20 cellular contexts compared by ENCODE assay signal in the genomic region with DNA sequence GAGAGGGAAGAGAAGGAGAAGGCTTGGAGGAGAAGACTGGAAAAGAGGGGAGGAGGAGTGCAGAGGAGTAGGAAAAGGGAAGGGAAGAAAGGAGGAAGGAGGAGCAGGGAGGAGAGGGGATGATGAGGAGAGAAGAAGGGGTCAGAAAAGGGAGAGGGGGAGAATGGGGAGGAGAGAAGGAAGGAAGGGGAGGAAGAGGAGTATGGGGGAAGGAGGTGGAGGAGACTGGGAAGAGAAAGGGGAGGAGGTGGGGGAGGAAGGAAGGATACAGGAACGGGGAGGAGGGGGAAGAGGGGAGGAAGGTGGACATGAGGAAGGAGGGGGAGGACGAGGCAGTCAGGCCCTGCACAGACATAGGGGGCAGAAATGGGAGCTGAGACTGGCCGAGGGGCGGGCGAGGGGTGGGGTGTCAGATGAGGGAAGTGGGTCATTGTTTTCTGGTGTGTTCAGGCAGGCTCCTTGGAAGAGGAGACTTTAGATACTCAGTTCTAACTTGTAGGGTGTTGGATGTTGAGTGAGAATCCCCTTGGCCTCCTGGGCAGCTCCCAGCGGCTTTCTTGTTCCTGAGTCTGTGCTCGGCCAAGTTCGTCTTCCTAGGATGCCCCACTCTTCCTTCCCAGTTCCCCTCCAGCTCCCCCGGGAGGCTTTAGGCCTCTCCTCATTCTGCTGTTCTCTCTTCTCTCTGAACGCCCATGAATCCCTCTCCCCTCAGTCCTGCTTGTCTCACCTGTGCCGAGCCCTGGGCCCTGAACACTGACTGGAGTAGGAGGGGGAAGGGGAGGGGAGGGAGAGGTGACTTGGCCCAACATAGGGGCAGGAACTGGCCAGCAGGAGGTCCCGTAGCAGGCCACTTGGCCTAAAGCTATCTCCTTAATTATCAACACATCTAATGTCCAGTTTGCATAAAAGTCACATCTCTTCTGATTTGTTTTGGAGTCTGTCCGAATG. TPM values are rescaled to one million over a fixed set of nuclear protein-coding genes. Genes with fewer than 3 reads are reported as not detected.
"Had no signal": no experiment of that assay in that cellular context is flagged by ENCODE, and none has a peak within 500 bp of the region (broad histone marks: within the 10 kb centered on the region; RNA-seq: fewer than 3 reads in every experiment).

No MANE protein-coding gene starts in this region.

- H3K27me3 Mint-ChIP-seq: activated naive CD8-positive, alpha-beta T cell; stimulated activated naive CD8-positive, alpha-beta T cell treated with anti-CD3 and anti-CD28 coated beads, Interleukin-15, amount 100 ng/mL, for 72 hours had no signal

- H3K27me3 ChIP-seq: hepatocyte, neural progenitor cell, pancreas, upper lobe of left lung had no signal

- H3K9me3 Mint-ChIP-seq: brain; dendritic cell treated with granulocyte-macrophage colony-stimulating factor and Interleukin-4, amounts not matched to agents 40 ng/mL and 50 ng/mL, for 4 days; neural progenitor cell; stimulated activated naive CD8-positive, alpha-beta T cell treated with anti-CD3 and anti-CD28 coated beads, Interleukin-15, amount 100 ng/mL, for 72 hours had no signal

- H3K4me2 ChIP-seq: hepatocyte, neural progenitor cell had no signal

- H3K36me3 Mint-ChIP-seq: activated naive CD8-positive, alpha-beta T cell; brain; neural progenitor cell had no signal

- H3K4me3 ChIP-seq: hepatocyte, lower lobe of right lung, neural progenitor cell, pancreas, upper lobe of left lung had no signal

- H3K4me1 Mint-ChIP-seq: neural progenitor cell had no signal

- H3K36me3 ChIP-seq: lower lobe of right lung, neural progenitor cell, pancreas, upper lobe of left lung had no signal

- H2AFZ ChIP-seq: hepatocyte, neural progenitor cell had no signal

- H3K9ac ChIP-seq: neural progenitor cell had no signal

- H3K4me3 Mint-ChIP-seq: activated naive CD8-positive, alpha-beta T cell; brain; dendritic cell treated with granulocyte-macrophage colony-stimulating factor and Interleukin-4, amounts not matched to agents 40 ng/mL and 50 ng/mL, for 4 days; neural progenitor cell; stimulated activated naive CD8-positive, alpha-beta T cell treated with anti-CD3 and anti-CD28 coated beads, Interleukin-15, amount 100 ng/mL, for 72 hours had no signal

- H3K27ac Mint-ChIP-seq: activated naive CD8-positive, alpha-beta T cell; dendritic cell treated with granulocyte-macrophage colony-stimulating factor and Interleukin-4, amounts not matched to agents 40 ng/mL and 50 ng/mL, for 4 days; neural progenitor cell; stimulated activated naive CD8-positive, alpha-beta T cell treated with anti-CD3 and anti-CD28 coated beads, Interleukin-15, amount 100 ng/mL, for 72 hours had no signal

- DNase-seq: activated CD4-positive, alpha-beta T cell treated with anti-CD3 and anti-CD28 coated beads, Interleukin-2, amount 50 U/mL, for 1 hour; activated CD8-positive, alpha-beta memory T cell treated with anti-CD3 and anti-CD28 coated beads for 24 hours; activated gamma-delta T cell treated with Interleukin-2 at 50 U/mL for 16 hours; amygdala; cerebellar nuclear complex; effector memory CD4-positive, alpha-beta T cell; kidney glomerular epithelial cell; lower lobe of right lung; midbrain; retina; stimulated activated naive CD8-positive, alpha-beta T cell treated with anti-CD3 and anti-CD28 coated beads, Interleukin-15, amount 100 ng/mL, for 72 hours; upper lobe of left lung had no signal

- ATAC-seq: stimulated activated naive CD8-positive, alpha-beta T cell treated with anti-CD3 and anti-CD28 coated beads, Interleukin-15, amount 100 ng/mL, for 72 hours had no signal

- H3K79me2 ChIP-seq: hepatocyte had no signal

- H3K9me3 ChIP-seq: lower lobe of right lung, pancreas, upper lobe of left lung had no signal

- H3K27ac ChIP-seq: epithelial cell of prostate, lower lobe of right lung, neural progenitor cell, upper lobe of left lung had no signal

RNA-seq across cellular contexts. Expression of a gene that starts 12.8 kb away (rescaled TPM):
- total RNA-seq: hepatocyte, lower lobe of right lung, myocyte had no signal
